In genomic region chr20:60212695-60213094, GRCh38 we compare ENCODE assay signal across 28 cellular contexts.
"Had no signal": no experiment of that assay in that cellular context is flagged by ENCODE, and none has a peak within 500 bp of the region (broad histone marks: within the 10 kb centered on the region; RNA-seq: fewer than 3 reads in every experiment).

No MANE protein-coding gene starts in this region.

- H3K4me1 ChIP-seq: left lung, lower lobe of right lung, prostate gland, testis, transverse colon, vagina had no signal

- H3K4me3 ChIP-seq: left lung, lower lobe of right lung, prostate gland, skin epidermis, stomach, testis, thyroid gland, transverse colon, upper lobe of left lung, vagina had no signal

- H3K9me3 Mint-ChIP-seq: naive thymus-derived CD8-positive, alpha-beta T cell; nephron; neural crest cell; stimulated activated naive B cell treated with anti-CD40 and anti-IgM and Interleukin-4, amounts not matched to agents 10 μg/mL and 1 μg/mL and 100 μg/mL, for 72 hours had no signal

- H3K27ac Mint-ChIP-seq: naive thymus-derived CD8-positive, alpha-beta T cell; nephron; stimulated activated naive B cell treated with anti-CD40 and anti-IgM and Interleukin-4, amounts not matched to agents 10 μg/mL and 1 μg/mL and 100 μg/mL, for 72 hours had no signal

- H3K27me3 ChIP-seq: neutrophil, testis, thyroid gland, upper lobe of left lung, vagina had no signal

- H3K36me3 ChIP-seq: left lung, lower lobe of right lung, prostate gland, stomach, thyroid gland, transverse colon, upper lobe of left lung, vagina had no signal

- H3K4me3 Mint-ChIP-seq: naive thymus-derived CD8-positive, alpha-beta T cell; nephron; neural crest cell; stimulated activated naive B cell treated with anti-CD40 and anti-IgM and Interleukin-4, amounts not matched to agents 10 μg/mL and 1 μg/mL and 100 μg/mL, for 72 hours had no signal

- H3K27ac ChIP-seq: left lung, lower lobe of right lung, neutrophil, prostate gland, skin epidermis, stomach, testis, thyroid gland, transverse colon, upper lobe of left lung, vagina had no signal

- H3K27me3 Mint-ChIP-seq: stimulated activated naive B cell treated with anti-CD40 and anti-IgM and Interleukin-4, amounts not matched to agents 10 μg/mL and 1 μg/mL and 100 μg/mL, for 72 hours had no signal

- H3K36me3 Mint-ChIP-seq: naive thymus-derived CD8-positive, alpha-beta T cell; stimulated activated naive B cell treated with anti-CD40 and anti-IgM and Interleukin-4, amounts not matched to agents 10 μg/mL and 1 μg/mL and 100 μg/mL, for 72 hours had no signal

- H3K4me1 Mint-ChIP-seq: stimulated activated naive B cell treated with anti-CD40 and anti-IgM and Interleukin-4, amounts not matched to agents 10 μg/mL and 1 μg/mL and 100 μg/mL, for 72 hours had no signal

- DNase-seq: hippocampal formation; left colon; left lung; lower lobe of right lung; mammary epithelial cell; mesenchymal stem cell; naive thymus-derived CD8-positive, alpha-beta T cell; occipital lobe; right cardiac atrium; stimulated activated CD4-positive, alpha-beta T cell treated with anti-CD3 and anti-CD28 coated beads, Interleukin-12 subunit alpha, Interleukin-12 subunit beta, amount 100 ng/mL, for 4 hours; stimulated activated CD4-positive, alpha-beta T cell treated with anti-CD3 and anti-CD28 coated beads, Interleukin-15, amount 100 ng/mL, for 24 hours; stimulated activated CD4-positive, alpha-beta T cell treated with anti-CD3 and anti-CD28 coated beads, Interleukin-2, amount 100 ng/mL, for 24 hours; stimulated activated CD4-positive, alpha-beta T cell treated with anti-CD3 and anti-CD28 coated beads, Interleukin-4, amount 100 ng/mL, for 1 hour; stimulated activated naive B cell treated with anti-CD40 and anti-IgM and Interleukin-4, amounts not matched to agents 10 μg/mL and 1 μg/mL and 100 μg/mL, for 72 hours; stimulated activated naive CD8-positive, alpha-beta T cell treated with anti-CD3 and anti-CD28 coated beads, Interleukin-15, Interleukin-2, amounts not matched to agents 100 U/mL and 50 U/mL, for 24 hours; stomach; testis; thyroid gland; transverse colon; upper lobe of left lung had no signal

- ATAC-seq: left colon; left lung; lower lobe of right lung; naive thymus-derived CD8-positive, alpha-beta T cell; right cardiac atrium; sciatic nerve; stimulated activated naive B cell treated with anti-CD40 and anti-IgM and Interleukin-4, amounts not matched to agents 10 μg/mL and 1 μg/mL and 100 μg/mL, for 72 hours; stimulated activated naive CD8-positive, alpha-beta T cell treated with anti-CD3 and anti-CD28 coated beads, Interleukin-15, Interleukin-2, amounts not matched to agents 100 U/mL and 50 U/mL, for 24 hours had no signal

- H3K9me3 ChIP-seq: left lung, lower lobe of right lung, neutrophil, prostate gland, stomach, testis, thyroid gland, transverse colon, upper lobe of left lung, vagina had no signal

- FAIRE-seq: keratinocyte had no signal
